ENCODE assay signal across 24 cellular contexts in genomic region chr4:158131037-158131436, GRCh38. TPM values are rescaled to one million over a fixed set of nuclear protein-coding genes. Genes with fewer than 3 reads are reported as not detected.
DNase-seq lines count a peak whose midpoint lies in the region; ATAC-seq, FAIRE-seq and TF ChIP-seq lines count a peak whose summit lies in the region.
"Had no signal": no experiment of that assay in that cellular context is flagged by ENCODE, and none has a peak within 500 bp of the region (broad histone marks: within the 10 kb centered on the region; RNA-seq: fewer than 3 reads in every experiment).

No MANE protein-coding gene starts in this region.

- H3K79me2 ChIP-seq in GM23338 (replicated peaks; ENCODE audit: insufficient read depth) (no peaks in the 10 kb centered on the region), fibroblast of lung (ENCODE audit: control insufficient read depth, insufficient read depth, low read length) (no peaks in the 10 kb centered on the region)

- intact Hi-C loops in left colon (cut with DNase I, micrococcal nuclease) = no loop called here

- no peak overlapping the region for H3K4me3 ChIP-seq in GM23338
- H3K4me3 ChIP-seq in fibroblast of lung (replicated peaks in 1 of 4; ENCODE audit: control extremely low read depth in 1 of 4, insufficient read depth in 1 of 4, low read depth in 3 of 4, low read length in 4 of 4) = no peak overlapping the region
- H3K4me3 ChIP-seq: A549, tibial nerve had no signal

- no peaks in the 10 kb centered on the region for H4K20me1 ChIP-seq in GM23338 (replicated peaks; ENCODE audit: insufficient read depth)
- no peaks in the 10 kb centered on the region for H4K20me1 ChIP-seq in fibroblast of lung (ENCODE audit: control insufficient read depth, extremely low read depth, insufficient read depth, low read length)

- peak overlapping the region; percentile 50; the same call in 1 of the 2 replicates for H3K27ac ChIP-seq in 22Rv1
- no peak overlapping the region for H3K27ac ChIP-seq in GM23338 (ENCODE audit: low read depth)
- no peak overlapping the region for H3K27ac ChIP-seq in fibroblast of lung (ENCODE audit: insufficient read depth, low read length)
- H3K27ac ChIP-seq: A549 had no signal

- H3K4me1 ChIP-seq in GM23338 (ENCODE audit: insufficient read depth) (no peaks in the 10 kb centered on the region; the same call in 1 of the 2 replicates), fibroblast of lung (ENCODE audit: control insufficient read depth, extremely low read depth, insufficient read depth, low read length) (no peaks in the 10 kb centered on the region)
- H3K4me1 ChIP-seq: A549 had no signal

- ATAC-seq in GM23338 = no peak
- ATAC-seq in left colon = peak; percentile 23
- no peak for ATAC-seq in GM21526 (IDR thresholded peaks at IDR 0.05; ENCODE audit: low FRiP score, unreplicated experiment)
- no peak for ATAC-seq in GM21717 (IDR thresholded peaks at IDR 0.05; ENCODE audit: unreplicated experiment)
- ATAC-seq: A549; HCT116; natural killer cell treated with Interleukin-12 subunit alpha and Interleukin-12 subunit beta and Interleukin-15 and Interleukin-18, amount 100 ng/mL, for 72 hours had no signal

- H3K27me3 ChIP-seq in GM23338 (ENCODE audit: insufficient read depth) (no peaks in the 10 kb centered on the region), fibroblast of lung (ENCODE audit: control insufficient read depth, insufficient read depth, low read length) (no peaks in the 10 kb centered on the region)
- H3K27me3 ChIP-seq: tibial nerve had no signal

- H2AFZ ChIP-seq in GM23338 (peak overlapping the region; percentile 18; the same call in 1 of the 2 replicates), fibroblast of lung (ENCODE audit: low read length) (no peak overlapping the region)

- H3K36me3 Mint-ChIP-seq in GM23338 (ENCODE audit: low read depth) = no peaks in the 10 kb centered on the region
- H3K36me3 Mint-ChIP-seq: CD4-positive, alpha-beta memory T cell; memory B cell; natural killer cell treated with Interleukin-12 subunit alpha and Interleukin-12 subunit beta and Interleukin-15 and Interleukin-18, amount 100 ng/mL, for 72 hours had no signal

- TF ChIP-seq CTCF in 22Rv1 (IDR thresholded peaks at IDR 0.05) = no peak
- no peak for TF ChIP-seq CTCF in GM23338 (conservative IDR thresholded peaks at IDR 0.05; ENCODE audit: low read depth in 2 of 2)
- no peak for TF ChIP-seq CTCF in fibroblast of lung (conservative IDR thresholded peaks at IDR 0.05 in 1 of 2, IDR thresholded peaks at IDR 0.05 in 1 of 2; ENCODE audit: low read depth in 1 of 2, low read length in 2 of 2)

- no peak overlapping the region for H3K4me2 ChIP-seq in GM23338
- no peak overlapping the region for H3K4me2 ChIP-seq in fibroblast of lung (ENCODE audit: extremely low read depth, insufficient read depth, low read length)
- H3K4me2 ChIP-seq: A549 had no signal

- no peak overlapping the region for H3K4me3 Mint-ChIP-seq in GM23338
- H3K4me3 Mint-ChIP-seq: CD4-positive, alpha-beta memory T cell; memory B cell; natural killer cell treated with Interleukin-12 subunit alpha and Interleukin-12 subunit beta and Interleukin-15 and Interleukin-18, amount 100 ng/mL, for 72 hours had no signal

- H3F3A ChIP-seq in GM23338 (replicated peaks; ENCODE audit: low read depth) = no peaks in the 10 kb centered on the region

- no peak overlapping the region for H3K9ac ChIP-seq in fibroblast of lung (ENCODE audit: insufficient read depth, low read length)

- H3K36me3 ChIP-seq in GM23338 (ENCODE audit: insufficient read depth) (no peaks in the 10 kb centered on the region), fibroblast of lung (ENCODE audit: control insufficient read depth, insufficient read depth, low read length) (no peaks in the 10 kb centered on the region)

- no peak overlapping the region for H3K27ac Mint-ChIP-seq in GM23338
- H3K27ac Mint-ChIP-seq: CD4-positive, alpha-beta memory T cell; memory B cell; natural killer cell treated with Interleukin-12 subunit alpha and Interleukin-12 subunit beta and Interleukin-15 and Interleukin-18, amount 100 ng/mL, for 72 hours had no signal

- H3K27me3 Mint-ChIP-seq in GM23338 (ENCODE audit: insufficient read depth, low read depth, poor library complexity) = no peaks in the 10 kb centered on the region
- H3K27me3 Mint-ChIP-seq: CD4-positive, alpha-beta memory T cell; memory B cell; natural killer cell treated with Interleukin-12 subunit alpha and Interleukin-12 subunit beta and Interleukin-15 and Interleukin-18, amount 100 ng/mL, for 72 hours had no signal

- DNase-seq in GM23338 (ENCODE audit: low spot score) (no peak), fibroblast of lung (ENCODE audit: low read depth in 2 of 2) (peak; percentile 14 to 31), left colon (no peak), OCI-M1 (lab: John Stamatoyannopoulos, UW) (no peak), H54 (ENCODE audit: insufficient read length, low spot score) (no peak)
- DNase-seq: activated CD4-positive, alpha-beta T cell treated with anti-CD3 and anti-CD28 coated beads, Interleukin-2, amount 50 U/mL, for 4 hours; CD4-positive, alpha-beta memory T cell; DMS79 treated with DMSO at 0.1 percent for 48 hours; glutamatergic neuron; KBM-7; MV-4-11; NCI-H2029; NCI-H510A treated with DMSO at 0.1 percent for 48 hours; posterior cingulate gyrus had no signal

- H3K9me3 Mint-ChIP-seq in GM23338 = no peaks in the 10 kb centered on the region
- H3K9me3 Mint-ChIP-seq: memory B cell had no signal

- no peak for FAIRE-seq in H54 (lab: Jason Lieb, UNC)
- FAIRE-seq: A549, colon, endothelial cell of umbilical vein had no signal

- no peaks in the 10 kb centered on the region for H3K9me3 ChIP-seq in fibroblast of lung (ENCODE audit: control insufficient read depth, insufficient read depth, low read depth, low read length)
- H3K9me3 ChIP-seq: A549, tibial nerve had no signal

- TF ChIP-seq POLR2A in H54 (IDR thresholded peaks at IDR 0.05; ENCODE audit: low read depth, low read length) = no peak

- no peaks in the 10 kb centered on the region; the same call in 2 of the 3 replicates for H3K4me1 Mint-ChIP-seq in GM23338
- H3K4me1 Mint-ChIP-seq: CD4-positive, alpha-beta memory T cell; memory B cell had no signal

- H3K9me2 ChIP-seq in GM23338 (ENCODE audit: insufficient read depth) = no peaks in the 10 kb centered on the region

TF ChIP-seq in GM23338, 12 proteins besides CTCF, POLR2A, EP300 and RAD21:
- TF ChIP-seq EZH2 (IDR thresholded peaks at IDR 0.05; ENCODE audit: low read depth, unreplicated experiment) (no peak), ZNF114 (CRISPR knock-in tag; IDR thresholded peaks at IDR 0.05) (no peak), ETS1 (IDR thresholded peaks at IDR 0.05) (no peak), CREB1 (CRISPR knock-in tag; IDR thresholded peaks at IDR 0.05; ENCODE audit: low read depth) (no peak)
TF ChIP-seq in GM23338: peak in this region for 0.

RNA-seq across cellular contexts. Expression of gene GASK1B, which starts 41.8 kb away (rescaled TPM):
- total RNA-seq in GM23338 (2014; rRNA removed; shearing (Covaris generic)) = not detected in 2 replicates
- not detected in 2 replicates for polyA plus RNA-seq in GM23338 (2016; fragmentation: Nextera tagmentation; extraction: Ambion mirVana)
- 18.2 and 23.6 TPM in 2 replicates for total RNA-seq in fibroblast of lung
- 17.4 and 51.6 TPM in 2 replicates for polyA plus RNA-seq in fibroblast of lung
- 11.4 and 29.7 TPM in 2 replicates for polyA plus RNA-seq in fibroblast of lung (2012)
- 5.2 and 16.7 TPM in 2 replicates for polyA minus RNA-seq in fibroblast of lung (ENCODE audit: low replicate concordance)
- total RNA-seq in left colon = 10 to 100 TPM in 1 of 2 donors, 1 to 10 TPM in 1; 7.8 to 19.6 TPM
- total RNA-seq: natural killer cell treated with Interleukin-12 subunit alpha and Interleukin-12 subunit beta and Interleukin-15 and Interleukin-18, amount 100 ng/mL, for 72 hours had no signal
- polyA plus RNA-seq: CD4-positive, alpha-beta memory T cell had no signal

Comparison
In these comparisons a context has a peak if more than half of its experiments do, and no peak if none do; other contexts are left out.
1. DNase-seq: peak in fibroblast of lung (2 of 2); none in GM23338 (single experiment), left colon (0 of 2), OCI-M1 (single experiment) and H54 (single experiment).